In genomic region chr11:134638796-134639540, GRCh38 we compare ENCODE assay signal across 17 cellular contexts.
"Had no signal": no experiment of that assay in that cellular context is flagged by ENCODE, and none has a peak within 500 bp of the region (broad histone marks: within the 10 kb centered on the region; RNA-seq: fewer than 3 reads in every experiment).

No MANE protein-coding gene starts in this region.

- H3K36me3 Mint-ChIP-seq: activated naive CD8-positive, alpha-beta T cell treated with anti-CD3 and anti-CD28 coated beads for 36 hours; immature natural killer cell; neural progenitor cell; WTC11 had no signal

- H3K36me3 ChIP-seq: esophagus squamous epithelium, neural progenitor cell, stomach, thoracic aorta had no signal

- H3K4me1 ChIP-seq: neural progenitor cell, parathyroid adenoma had no signal

- H3K27ac ChIP-seq: esophagus squamous epithelium, neural progenitor cell, parathyroid adenoma, skin epidermis, stomach, thoracic aorta had no signal

- DNase-seq: activated CD4-positive, alpha-beta T cell treated with anti-CD3 and anti-CD28 coated beads for 48 hours; activated effector memory CD4-positive, alpha-beta T cell treated with anti-CD3 and anti-CD28 coated beads, Interleukin-2, amount 50 U/mL, for 16 hours; activated naive CD8-positive, alpha-beta T cell treated with anti-CD3 and anti-CD28 coated beads for 36 hours; activated T-cell treated with anti-CD3 and anti-CD28 coated beads, Interleukin-2, amount 50 U/mL, for 24 hours; esophagus squamous epithelium; foreskin fibroblast; immature natural killer cell; mammary epithelial cell; retina; stimulated activated CD4-positive, alpha-beta T cell treated with anti-CD3 and anti-CD28 coated beads, Interleukin-4, amount 100 ng/mL, for 4 hours had no signal

- H3K27ac Mint-ChIP-seq: activated naive CD8-positive, alpha-beta T cell treated with anti-CD3 and anti-CD28 coated beads for 36 hours; activated T-cell treated with anti-CD3 and anti-CD28 coated beads, Interleukin-2, amount 50 U/mL, for 24 hours; immature natural killer cell; neural progenitor cell; T-helper 1 cell treated with Interleukin-12 subunit alpha and Interleukin-12 subunit beta and Interleukin-4 antibody, amounts not matched to agents 30 μg/mL and 1 μg/mL, for 36 hours; WTC11 had no signal

- H3K4me1 Mint-ChIP-seq: activated naive CD8-positive, alpha-beta T cell treated with anti-CD3 and anti-CD28 coated beads for 36 hours; immature natural killer cell had no signal

- H3K27me3 ChIP-seq: neural progenitor cell had no signal

- H3K4me3 Mint-ChIP-seq: activated naive CD8-positive, alpha-beta T cell treated with anti-CD3 and anti-CD28 coated beads for 36 hours; activated T-cell treated with anti-CD3 and anti-CD28 coated beads, Interleukin-2, amount 50 U/mL, for 24 hours; immature natural killer cell; neural progenitor cell; T-helper 1 cell treated with Interleukin-12 subunit alpha and Interleukin-12 subunit beta and Interleukin-4 antibody, amounts not matched to agents 30 μg/mL and 1 μg/mL, for 36 hours; WTC11 had no signal

- H3K9me3 Mint-ChIP-seq: activated naive CD8-positive, alpha-beta T cell treated with anti-CD3 and anti-CD28 coated beads for 36 hours; activated T-cell treated with anti-CD3 and anti-CD28 coated beads, Interleukin-2, amount 50 U/mL, for 24 hours; neural progenitor cell; T-helper 1 cell treated with Interleukin-12 subunit alpha and Interleukin-12 subunit beta and Interleukin-4 antibody, amounts not matched to agents 30 μg/mL and 1 μg/mL, for 36 hours; WTC11 had no signal

- H3K9me3 ChIP-seq: esophagus squamous epithelium, stomach, thoracic aorta had no signal

- H3K4me3 ChIP-seq: esophagus squamous epithelium, neural progenitor cell, skin epidermis, stomach, thoracic aorta had no signal

- H3K27me3 Mint-ChIP-seq: activated naive CD8-positive, alpha-beta T cell treated with anti-CD3 and anti-CD28 coated beads for 36 hours had no signal
